Comparison of ENCODE assay signal across 20 cellular contexts in genomic region chr7:80729586-80730320, GRCh38.
DNase-seq lines count a peak whose midpoint lies in the region; ATAC-seq and TF ChIP-seq lines count a peak whose summit lies in the region.
"Had no signal": no experiment of that assay in that cellular context is flagged by ENCODE, and none has a peak within 500 bp of the region (broad histone marks: within the 10 kb centered on the region; RNA-seq: fewer than 3 reads in every experiment).

No MANE protein-coding gene starts in this region.

- TF ChIP-seq CTCF in PC-3 (conservative IDR thresholded peaks at IDR 0.05; ENCODE audit: low read depth, low read length) (no peak), fibroblast of mammary gland (conservative IDR thresholded peaks at IDR 0.05; ENCODE audit: control insufficient read depth, insufficient read depth, low read depth, low read length) (no peak), osteoblast (IDR thresholded peaks at IDR 0.05; ENCODE audit: extremely low read depth, low read depth, low read length) (no peak)

- H3F3A ChIP-seq in PC-3 (ENCODE audit: low read length, unreplicated experiment): no peaks in the 10 kb centered on the region

- no peaks in the 10 kb centered on the region for H3K27me3 ChIP-seq in PC-3 (ENCODE audit: low read length)
- H3K27me3 ChIP-seq in osteoblast (ENCODE audit: insufficient read depth, low read length): no peaks in the 10 kb centered on the region
- no peaks in the 10 kb centered on the region for H3K27me3 ChIP-seq in CD4-positive, alpha-beta memory T cell (ENCODE audit: insufficient read depth, low read length)
- H3K27me3 ChIP-seq: brain microvascular endothelial cell, gastrocnemius medialis, vagina had no signal

- no peak; the same call in 1 of the 2 replicates for ATAC-seq in PC-3
- ATAC-seq in activated naive CD8-positive, alpha-beta T cell treated with anti-CD3 and anti-CD28 coated beads, Interleukin-2, amount 50 U/mL, for 24 hours: no peak
- ATAC-seq: activated CD8-positive, alpha-beta memory T cell treated with anti-CD3 and anti-CD28 coated beads, Interleukin-2, amount 10 ng/mL, durations not matched to agents 7 days and 5 days; gastrocnemius medialis had no signal

- no peaks in the 10 kb centered on the region for H3K4me1 Mint-ChIP-seq in activated naive CD8-positive, alpha-beta T cell treated with anti-CD3 and anti-CD28 coated beads, Interleukin-2, amount 50 U/mL, for 24 hours
- H3K4me1 Mint-ChIP-seq in CD4-positive, alpha-beta memory T cell: no peaks in the 10 kb centered on the region
- H3K4me1 Mint-ChIP-seq: activated CD8-positive, alpha-beta memory T cell treated with anti-CD3 and anti-CD28 coated beads, Interleukin-2, amount 10 ng/mL, durations not matched to agents 7 days and 5 days had no signal

- H3K9me2 ChIP-seq in PC-3 (replicated peaks; ENCODE audit: low read length): no peaks in the 10 kb centered on the region

- no peak overlapping the region for H3K27ac Mint-ChIP-seq in activated naive CD8-positive, alpha-beta T cell treated with anti-CD3 and anti-CD28 coated beads, Interleukin-2, amount 50 U/mL, for 24 hours
- no peak overlapping the region for H3K27ac Mint-ChIP-seq in CD4-positive, alpha-beta memory T cell
- H3K27ac Mint-ChIP-seq: activated CD8-positive, alpha-beta memory T cell treated with anti-CD3 and anti-CD28 coated beads, Interleukin-2, amount 10 ng/mL, durations not matched to agents 7 days and 5 days had no signal

- H3K9me3 ChIP-seq in PC-3 (ENCODE audit: low read length): no peaks in the 10 kb centered on the region
- H3K9me3 ChIP-seq in osteoblast (ENCODE audit: low read depth, low read length): no peaks in the 10 kb centered on the region
- H3K9me3 ChIP-seq in CD4-positive, alpha-beta memory T cell (ENCODE audit: control insufficient read depth in 1 of 2, low read length in 2 of 2): no peaks in the 10 kb centered on the region
- H3K9me3 ChIP-seq: gastrocnemius medialis, vagina had no signal

- H3K27ac ChIP-seq in PC-3 (ENCODE audit: low read length) (no peak overlapping the region), osteoblast (ENCODE audit: low read depth, low read length) (no peak overlapping the region)
- H3K27ac ChIP-seq in CD4-positive, alpha-beta memory T cell (ENCODE audit: low read depth, low read length): no peak overlapping the region
- H3K27ac ChIP-seq: brain microvascular endothelial cell, C4-2B, gastrocnemius medialis, vagina had no signal

- H3K9ac ChIP-seq in PC-3 (ENCODE audit: low read length): no peak overlapping the region

- H2AFZ ChIP-seq in PC-3 (ENCODE audit: low read length) (peak overlapping the region; percentile 39; the same call in 1 of the 2 replicates), osteoblast (ENCODE audit: low read length) (peak overlapping the region; percentile 53)

- CTCF ChIA-PET in PC-3 (lab: Charles Lee): no interaction called here
- CTCF ChIA-PET in CD4-positive, alpha-beta memory T cell (lab: Charles Lee; ENCODE audit: partially characterized antibody): no interaction called here

- no peak overlapping the region for H3K4me3 Mint-ChIP-seq in activated naive CD8-positive, alpha-beta T cell treated with anti-CD3 and anti-CD28 coated beads, Interleukin-2, amount 50 U/mL, for 24 hours
- no peak overlapping the region for H3K4me3 Mint-ChIP-seq in CD4-positive, alpha-beta memory T cell
- H3K4me3 Mint-ChIP-seq: activated CD8-positive, alpha-beta memory T cell treated with anti-CD3 and anti-CD28 coated beads, Interleukin-2, amount 10 ng/mL, durations not matched to agents 7 days and 5 days had no signal

- H3K79me2 ChIP-seq in PC-3 (ENCODE audit: low read length): no peaks in the 10 kb centered on the region
- H3K79me2 ChIP-seq in osteoblast (ENCODE audit: insufficient read depth, low read length): no peaks in the 10 kb centered on the region

- POLR2A ChIA-PET in PC-3 (lab: Charles Lee; ENCODE audit: unreplicated experiment): no interaction called here
- POLR2A ChIA-PET in CD4-positive, alpha-beta memory T cell (lab: Charles Lee; ENCODE audit: partially characterized antibody): no interaction called here

- H3K4me3 ChIP-seq in PC-3 (ENCODE audit: low read length) (no peak overlapping the region), fibroblast of mammary gland (ENCODE audit: control insufficient read depth, low read depth, low read length) (no peak overlapping the region), osteoblast (ENCODE audit: insufficient read depth, low read length) (no peak overlapping the region)
- H3K4me3 ChIP-seq in CD4-positive, alpha-beta memory T cell (ENCODE audit: low read length in 2 of 2): no peak overlapping the region
- H3K4me3 ChIP-seq: gastrocnemius medialis, vagina had no signal

- H3K36me3 ChIP-seq in PC-3 (ENCODE audit: low read depth, low read length) (no peaks in the 10 kb centered on the region), osteoblast (ENCODE audit: insufficient read depth, low read length) (no peaks in the 10 kb centered on the region)
- no peaks in the 10 kb centered on the region for H3K36me3 ChIP-seq in CD4-positive, alpha-beta memory T cell (ENCODE audit: insufficient read depth, low read length)
- H3K36me3 ChIP-seq: brain microvascular endothelial cell, gastrocnemius medialis, vagina had no signal

- intact Hi-C loops in PC-3 (cut with micrococcal nuclease): loop anchor here (10.0 kb wide), 1 partner anchor 185 kb away; the partner anchor contains the start of gene SEMA3C
- intact Hi-C loops in CD4-positive, alpha-beta memory T cell (cut with micrococcal nuclease): no loop called here

- DNase-seq in ELR (ENCODE audit: low read depth): peak; percentile 59
- peak; percentile 43 for DNase-seq in PC-3
- DNase-seq in fibroblast of mammary gland (ENCODE audit: low read depth): peak; percentile 55
- peak; percentile 29 for DNase-seq in osteoblast (ENCODE audit: insufficient read length, low spot score, missing footprints)
- DNase-seq in activated naive CD8-positive, alpha-beta T cell treated with anti-CD3 and anti-CD28 coated beads, Interleukin-2, amount 50 U/mL, for 24 hours: no peak
- no peak for DNase-seq in middle frontal gyrus (ENCODE audit: extremely low spot score, low spot score)
- no peak for DNase-seq in cerebellum (ENCODE audit: low spot score)
- no peak for DNase-seq in CD4-positive, alpha-beta memory T cell
- DNase-seq: activated CD8-positive, alpha-beta memory T cell treated with anti-CD3 and anti-CD28 coated beads, Interleukin-2, amount 10 ng/mL, durations not matched to agents 7 days and 5 days; activated gamma-delta T cell treated with Interleukin-2 at 50 U/mL for 16 hours; brain microvascular endothelial cell; gastrocnemius medialis; Kasumi-1; midbrain; NCI-H1694 treated with DMSO at 0.1 percent for 48 hours; NCI-H524 treated with DMSO at 0.1 percent for 48 hours; stimulated activated naive CD4-positive, alpha-beta T cell treated with Interleukin-2 at 50 U/mL for 16 hours; T-helper 2 cell had no signal

- H3K27me3 Mint-ChIP-seq in activated naive CD8-positive, alpha-beta T cell treated with anti-CD3 and anti-CD28 coated beads, Interleukin-2, amount 50 U/mL, for 24 hours: no peaks in the 10 kb centered on the region
- no peaks in the 10 kb centered on the region for H3K27me3 Mint-ChIP-seq in CD4-positive, alpha-beta memory T cell
- H3K27me3 Mint-ChIP-seq: activated CD8-positive, alpha-beta memory T cell treated with anti-CD3 and anti-CD28 coated beads, Interleukin-2, amount 10 ng/mL, durations not matched to agents 7 days and 5 days had no signal

- H3K4me1 ChIP-seq in PC-3 (ENCODE audit: insufficient read depth, low read length) (peaks cover 12% of the 10 kb centered on the region), osteoblast (ENCODE audit: insufficient read depth, low read length) (peaks cover 8% of the 10 kb centered on the region)
- H3K4me1 ChIP-seq in CD4-positive, alpha-beta memory T cell (ENCODE audit: insufficient read depth, low read length): no peaks in the 10 kb centered on the region
- H3K4me1 ChIP-seq: gastrocnemius medialis had no signal

- H3K4me2 ChIP-seq in PC-3 (ENCODE audit: low read length) (no peak overlapping the region), osteoblast (ENCODE audit: insufficient read depth, low read length) (no peak overlapping the region)

- no peaks in the 10 kb centered on the region for H4K20me1 ChIP-seq in PC-3 (ENCODE audit: low read length)
- no peaks in the 10 kb centered on the region for H4K20me1 ChIP-seq in osteoblast (ENCODE audit: insufficient read depth, low read length)

- no peaks in the 10 kb centered on the region for H3K9me3 Mint-ChIP-seq in activated naive CD8-positive, alpha-beta T cell treated with anti-CD3 and anti-CD28 coated beads, Interleukin-2, amount 50 U/mL, for 24 hours
- H3K9me3 Mint-ChIP-seq in CD4-positive, alpha-beta memory T cell: peaks cover 0 to 14% (median 4%) of the 10 kb centered on the region in 8 donors

- BruUV-seq in PC-3 (replicated peaks; lab: Mats Ljungman, UMichigan): no TSS peak

- H3K36me3 Mint-ChIP-seq in activated naive CD8-positive, alpha-beta T cell treated with anti-CD3 and anti-CD28 coated beads, Interleukin-2, amount 50 U/mL, for 24 hours (ENCODE audit: low read depth): no peaks in the 10 kb centered on the region
- H3K36me3 Mint-ChIP-seq in CD4-positive, alpha-beta memory T cell: no peaks in the 10 kb centered on the region
- H3K36me3 Mint-ChIP-seq: activated CD8-positive, alpha-beta memory T cell treated with anti-CD3 and anti-CD28 coated beads, Interleukin-2, amount 10 ng/mL, durations not matched to agents 7 days and 5 days had no signal

Comparison
In these comparisons a context has a peak if more than half of its experiments do, and no peak if none do; other contexts are left out.
1. DNase-seq: peak in ELR (single experiment), PC-3 (single experiment), fibroblast of mammary gland (single experiment) and osteoblast (single experiment); none in activated naive CD8-positive, alpha-beta T cell treated with anti-CD3 and anti-CD28 coated beads, Interleukin-2, amount 50 U/mL, for 24 hours (single experiment), middle frontal gyrus (single experiment), cerebellum (single experiment) and CD4-positive, alpha-beta memory T cell (0 of 5).